Comparison of ENCODE assay signal across 27 cellular contexts in the genomic region with DNA sequence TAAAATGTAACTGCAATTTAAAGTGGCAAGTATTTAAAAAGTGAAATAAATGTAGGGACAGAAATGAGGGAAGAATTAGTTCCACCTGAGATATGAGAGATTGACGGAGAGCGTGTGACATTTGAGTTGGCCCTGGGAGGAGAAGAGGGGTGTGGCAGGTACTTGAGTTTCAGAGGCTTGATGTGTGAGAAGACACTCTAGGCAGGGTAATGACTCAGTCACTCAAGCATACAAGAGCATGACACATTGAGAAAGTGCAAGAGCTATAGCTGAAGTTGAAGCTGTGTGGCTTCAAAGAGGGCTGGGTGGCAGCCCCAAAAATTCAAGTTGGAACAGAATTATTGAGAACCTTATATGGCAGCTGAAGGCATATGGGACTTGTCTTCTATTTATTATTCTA.
"Had no signal": no experiment of that assay in that cellular context is flagged by ENCODE, and none has a peak within 500 bp of the region (broad histone marks: within the 10 kb centered on the region; RNA-seq: fewer than 3 reads in every experiment).

No MANE protein-coding gene starts in this region.

- H3K4me1 ChIP-seq: left ventricle myocardium inferior, pancreas, prostate gland, suprapubic skin, tibial artery, upper lobe of right lung had no signal

- DNase-seq: hippocampal formation; kidney glomerular epithelial cell; left cardiac atrium; left ventricle myocardium inferior; naive thymus-derived CD8-positive, alpha-beta T cell; nucleus accumbens; pancreas; posterior cingulate gyrus; retina; right cardiac atrium; stimulated activated CD4-positive, alpha-beta T cell treated with anti-CD3 and anti-CD28 coated beads, Interleukin-4, amount 100 ng/mL, for 24 hours; stimulated activated naive CD4-positive, alpha-beta T cell; tibial artery; trophoblast cell; upper lobe of right lung had no signal

- H3K27me3 ChIP-seq: pancreas, suprapubic skin, tibial artery, upper lobe of right lung had no signal

- H3K27ac Mint-ChIP-seq: memory B cell; naive thymus-derived CD8-positive, alpha-beta T cell; nephron; stimulated activated effector memory CD8-positive, alpha-beta T cell treated with anti-CD3 and anti-CD28 coated beads, Interleukin-12 subunit alpha, Interleukin-12 subunit beta, amount 100 ng/mL, for 72 hours; stimulated activated naive CD8-positive, alpha-beta T cell treated with anti-CD3 and anti-CD28 coated beads, Interleukin-15, Interleukin-2, amounts not matched to agents 100 ng/mL and 50 ng/mL, for 24 hours had no signal

- H3K27me3 Mint-ChIP-seq: memory B cell; naive thymus-derived CD8-positive, alpha-beta T cell; stimulated activated naive CD8-positive, alpha-beta T cell treated with anti-CD3 and anti-CD28 coated beads, Interleukin-15, Interleukin-2, amounts not matched to agents 100 ng/mL and 50 ng/mL, for 24 hours had no signal

- H3K9me3 ChIP-seq: left ventricle myocardium inferior, pancreas, prostate gland, suprapubic skin, thoracic aorta, upper lobe of right lung had no signal

- H3K27ac ChIP-seq: left ventricle myocardium inferior, pancreas, prostate gland, skin epidermis, suprapubic skin, thoracic aorta, tibial artery, upper lobe of right lung had no signal

- H3K9me3 Mint-ChIP-seq: stimulated activated naive CD8-positive, alpha-beta T cell treated with anti-CD3 and anti-CD28 coated beads, Interleukin-15, Interleukin-2, amounts not matched to agents 100 ng/mL and 50 ng/mL, for 24 hours had no signal

- H3K36me3 Mint-ChIP-seq: memory B cell; naive thymus-derived CD8-positive, alpha-beta T cell; stimulated activated effector memory CD8-positive, alpha-beta T cell treated with anti-CD3 and anti-CD28 coated beads, Interleukin-12 subunit alpha, Interleukin-12 subunit beta, amount 100 ng/mL, for 72 hours had no signal

- H3K4me3 Mint-ChIP-seq: memory B cell; naive thymus-derived CD8-positive, alpha-beta T cell; nephron; neural crest cell; stimulated activated effector memory CD8-positive, alpha-beta T cell treated with anti-CD3 and anti-CD28 coated beads, Interleukin-12 subunit alpha, Interleukin-12 subunit beta, amount 100 ng/mL, for 72 hours; stimulated activated naive CD8-positive, alpha-beta T cell treated with anti-CD3 and anti-CD28 coated beads, Interleukin-15, Interleukin-2, amounts not matched to agents 100 ng/mL and 50 ng/mL, for 24 hours had no signal

- H3K36me3 ChIP-seq: left ventricle myocardium inferior, pancreas, prostate gland, suprapubic skin, thoracic aorta, tibial artery, upper lobe of right lung had no signal

- FAIRE-seq: keratinocyte, pancreas, urothelium cell line had no signal

- H3K4me3 ChIP-seq: left ventricle myocardium inferior, lung, pancreas, prostate gland, skin epidermis, suprapubic skin, thoracic aorta, tibial artery, upper lobe of right lung had no signal

- H3K4me1 Mint-ChIP-seq: memory B cell; naive thymus-derived CD8-positive, alpha-beta T cell; nephron; neural crest cell; stimulated activated effector memory CD8-positive, alpha-beta T cell treated with anti-CD3 and anti-CD28 coated beads, Interleukin-12 subunit alpha, Interleukin-12 subunit beta, amount 100 ng/mL, for 72 hours had no signal
